ENCODE assay signal across 1 cellular context in the genomic region with DNA sequence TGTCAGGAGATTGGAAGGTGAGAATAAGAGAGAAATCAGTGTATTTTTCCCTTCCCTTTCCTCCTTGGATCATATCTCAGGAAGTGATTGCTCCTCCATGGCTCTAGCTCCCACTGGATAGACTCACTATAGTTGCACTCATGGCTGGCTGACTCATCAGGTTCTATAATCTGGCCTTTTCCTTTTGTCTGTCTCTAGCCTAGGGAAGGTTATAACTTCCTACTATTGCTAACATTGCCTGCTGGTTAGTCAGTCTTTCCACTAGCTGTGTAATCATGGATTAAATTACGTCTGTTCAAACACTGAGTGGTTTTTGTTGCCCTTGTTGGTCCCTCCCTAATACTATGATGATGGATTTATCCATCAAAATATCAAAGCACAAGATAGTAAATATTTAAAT.
A peak's percentile ranks its signal among the peaks of the same experiment; 100 is the strongest.
TF ChIP-seq lines count a peak whose summit lies in the region.

No MANE protein-coding gene starts in this region.

TF ChIP-seq in SK-N-SH, 30 proteins besides CTCF, POLR2A, EP300 and RAD21 (continued from another document):
- TF ChIP-seq, protein P1, sequence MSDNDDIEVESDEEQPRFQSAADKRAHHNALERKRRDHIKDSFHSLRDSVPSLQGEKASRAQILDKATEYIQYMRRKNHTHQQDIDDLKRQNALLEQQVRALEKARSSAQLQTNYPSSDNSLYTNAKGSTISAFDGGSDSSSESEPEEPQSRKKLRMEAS (IDR thresholded peaks at IDR 0.05; ENCODE audit: low read depth): 0 out of 2 replicates have a peak, but pooled peaks have one; percentile 42
- peak; percentile 68; the same call in 1 of the 2 replicates for TF ChIP-seq YY1 (IDR thresholded peaks at IDR 0.05; ENCODE audit: low read depth)
- TF ChIP-seq TCF12 (IDR thresholded peaks at IDR 0.05): peak; percentile 71
- TF ChIP-seq SIN3A (IDR thresholded peaks at IDR 0.05; ENCODE audit: borderline replicate concordance, low read depth, low read length): no peak
- TF ChIP-seq FOXM1 (IDR thresholded peaks at IDR 0.05; ENCODE audit: low read depth): no peak
- TF ChIP-seq TEAD4 (IDR thresholded peaks at IDR 0.05; ENCODE audit: borderline replicate concordance, insufficient read depth): peak; percentile 56; the same call in 1 of the 2 replicates
- TF ChIP-seq, protein P2, sequence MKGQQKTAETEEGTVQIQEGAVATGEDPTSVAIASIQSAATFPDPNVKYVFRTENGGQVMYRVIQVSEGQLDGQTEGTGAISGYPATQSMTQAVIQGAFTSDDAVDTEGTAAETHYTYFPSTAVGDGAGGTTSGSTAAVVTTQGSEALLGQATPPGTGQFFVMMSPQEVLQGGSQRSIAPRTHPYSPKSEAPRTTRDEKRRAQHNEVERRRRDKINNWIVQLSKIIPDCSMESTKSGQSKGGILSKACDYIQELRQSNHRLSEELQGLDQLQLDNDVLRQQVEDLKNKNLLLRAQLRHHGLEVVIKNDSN (IDR thresholded peaks at IDR 0.05; ENCODE audit: borderline replicate concordance, low read depth): no peak
- peak; percentile 46; the same call in 1 of the 2 replicates for TF ChIP-seq RXRA (IDR thresholded peaks at IDR 0.05; ENCODE audit: borderline replicate concordance, low read depth)
- peak; percentile 44; the same call in 1 of the 2 replicates for TF ChIP-seq ELF1 (IDR thresholded peaks at IDR 0.05)
- TF ChIP-seq NFIC (IDR thresholded peaks at IDR 0.05; ENCODE audit: borderline replicate concordance): peak; percentile 21; the same call in 1 of the 2 replicates
- TF ChIP-seq FOXJ3 (CRISPR knock-in tag; IDR thresholded peaks at IDR 0.05): no peak
- TF ChIP-seq, protein P3, sequence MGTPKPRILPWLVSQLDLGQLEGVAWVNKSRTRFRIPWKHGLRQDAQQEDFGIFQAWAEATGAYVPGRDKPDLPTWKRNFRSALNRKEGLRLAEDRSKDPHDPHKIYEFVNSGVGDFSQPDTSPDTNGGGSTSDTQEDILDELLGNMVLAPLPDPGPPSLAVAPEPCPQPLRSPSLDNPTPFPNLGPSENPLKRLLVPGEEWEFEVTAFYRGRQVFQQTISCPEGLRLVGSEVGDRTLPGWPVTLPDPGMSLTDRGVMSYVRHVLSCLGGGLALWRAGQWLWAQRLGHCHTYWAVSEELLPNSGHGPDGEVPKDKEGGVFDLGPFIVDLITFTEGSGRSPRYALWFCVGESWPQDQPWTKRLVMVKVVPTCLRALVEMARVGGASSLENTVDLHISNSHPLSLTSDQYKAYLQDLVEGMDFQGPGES (IDR thresholded peaks at IDR 0.05; ENCODE audit: low read depth, low read length): no peak
- no peak for TF ChIP-seq POLR2AphosphoS5 (IDR thresholded peaks at IDR 0.05; ENCODE audit: low read depth, low read length)
- TF ChIP-seq TAF1 (IDR thresholded peaks at IDR 0.05; ENCODE audit: borderline replicate concordance, low read depth, low read length): no peak
- TF ChIP-seq CHD2 (IDR thresholded peaks at IDR 0.05; ENCODE audit: low read length, partially characterized antibody): no peak
- TF ChIP-seq RFX5 (IDR thresholded peaks at IDR 0.05; ENCODE audit: low read length): no peak
- TF ChIP-seq, protein P4, sequence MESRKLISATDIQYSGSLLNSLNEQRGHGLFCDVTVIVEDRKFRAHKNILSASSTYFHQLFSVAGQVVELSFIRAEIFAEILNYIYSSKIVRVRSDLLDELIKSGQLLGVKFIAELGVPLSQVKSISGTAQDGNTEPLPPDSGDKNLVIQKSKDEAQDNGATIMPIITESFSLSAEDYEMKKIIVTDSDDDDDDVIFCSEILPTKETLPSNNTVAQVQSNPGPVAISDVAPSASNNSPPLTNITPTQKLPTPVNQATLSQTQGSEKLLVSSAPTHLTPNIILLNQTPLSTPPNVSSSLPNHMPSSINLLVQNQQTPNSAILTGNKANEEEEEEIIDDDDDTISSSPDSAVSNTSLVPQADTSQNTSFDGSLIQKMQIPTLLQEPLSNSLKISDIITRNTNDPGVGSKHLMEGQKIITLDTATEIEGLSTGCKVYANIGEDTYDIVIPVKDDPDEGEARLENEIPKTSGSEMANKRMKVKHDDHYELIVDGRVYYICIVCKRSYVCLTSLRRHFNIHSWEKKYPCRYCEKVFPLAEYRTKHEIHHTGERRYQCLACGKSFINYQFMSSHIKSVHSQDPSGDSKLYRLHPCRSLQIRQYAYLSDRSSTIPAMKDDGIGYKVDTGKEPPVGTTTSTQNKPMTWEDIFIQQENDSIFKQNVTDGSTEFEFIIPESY (IDR thresholded peaks at IDR 0.05; ENCODE audit: borderline replicate concordance, low read depth): peak; percentile 56; the same call in 1 of the 2 replicates
- TF ChIP-seq, protein P5, sequence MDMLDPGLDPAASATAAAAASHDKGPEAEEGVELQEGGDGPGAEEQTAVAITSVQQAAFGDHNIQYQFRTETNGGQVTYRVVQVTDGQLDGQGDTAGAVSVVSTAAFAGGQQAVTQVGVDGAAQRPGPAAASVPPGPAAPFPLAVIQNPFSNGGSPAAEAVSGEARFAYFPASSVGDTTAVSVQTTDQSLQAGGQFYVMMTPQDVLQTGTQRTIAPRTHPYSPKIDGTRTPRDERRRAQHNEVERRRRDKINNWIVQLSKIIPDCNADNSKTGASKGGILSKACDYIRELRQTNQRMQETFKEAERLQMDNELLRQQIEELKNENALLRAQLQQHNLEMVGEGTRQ (IDR thresholded peaks at IDR 0.05; ENCODE audit: borderline replicate concordance, low read depth, low read length): no peak
- TF ChIP-seq FOSL2 (IDR thresholded peaks at IDR 0.05; ENCODE audit: borderline replicate concordance, low read depth): peak; percentile 94
- TF ChIP-seq MEF2A (IDR thresholded peaks at IDR 0.05; ENCODE audit: borderline replicate concordance, low read depth): no peak; the same call in 1 of the 2 replicates
- TF ChIP-seq SMC3 (IDR thresholded peaks at IDR 0.05; ENCODE audit: low read depth, low read length): no peak
TF ChIP-seq in SK-N-SH: peak in this region for 13.
